ENCODE assay signal across 16 cellular contexts in genomic region chr6:109006818-109007217, GRCh38.
A peak's percentile ranks its signal among the peaks of the same experiment; 100 is the strongest.
DNase-seq lines count a peak whose midpoint lies in the region; ATAC-seq and TF ChIP-seq lines count a peak whose summit lies in the region.
"Had no signal": no experiment of that assay in that cellular context is flagged by ENCODE, and none has a peak within 500 bp of the region (broad histone marks: within the 10 kb centered on the region; RNA-seq: fewer than 3 reads in every experiment).

No MANE protein-coding gene starts in this region.

- no peak for ATAC-seq in activated CD4-positive, alpha-beta T cell treated with anti-CD3 and anti-CD28 coated beads for 36 hours
- no peak for ATAC-seq in GM21528 (IDR thresholded peaks at IDR 0.05; ENCODE audit: low FRiP score, unreplicated experiment)
- no peak for ATAC-seq in HG02938 (IDR thresholded peaks at IDR 0.05; ENCODE audit: unreplicated experiment)
- ATAC-seq: activated CD4-positive, CD25-positive, alpha-beta regulatory T cell treated with anti-CD3 and anti-CD28 coated beads, Interleukin-2, amount 50 U/mL, for 24 hours had no signal

- no peaks in the 10 kb centered on the region for H3K9me3 ChIP-seq in suprapubic skin

- no peak for DNase-seq in activated CD4-positive, alpha-beta T cell treated with anti-CD3 and anti-CD28 coated beads for 36 hours
- no peak for DNase-seq in activated CD4-positive, alpha-beta T cell treated with anti-CD3 and anti-CD28 coated beads for 1 hour
- DNase-seq in activated CD4-positive, alpha-beta memory T cell treated with anti-CD3 and anti-CD28 coated beads, Interleukin-2, amount 10 ng/mL, durations not matched to agents 7 days and 5 days, result no peak
- DNase-seq in immature natural killer cell (no peak), suprapubic skin (ENCODE audit: low spot score in 2 of 2) (no peak)
- no peak for DNase-seq in stimulated activated naive CD4-positive, alpha-beta T cell (lab: John Stamatoyannopoulos, UW)
- DNase-seq: ACHN, foreskin fibroblast, GF-D8, HCEC 1CT, NCI-H1436 treated with DMSO at 0.1 percent for 48 hours, RPMI8226 had no signal

- no peak for TF ChIP-seq EP300 in suprapubic skin (IDR thresholded peaks at IDR 0.05)

- peak overlapping the region; percentile 94 for H3K4me3 Mint-ChIP-seq in activated CD4-positive, alpha-beta T cell treated with anti-CD3 and anti-CD28 coated beads for 36 hours
- H3K4me3 Mint-ChIP-seq in activated CD4-positive, alpha-beta memory T cell treated with anti-CD3 and anti-CD28 coated beads, Interleukin-2, amount 10 ng/mL, durations not matched to agents 7 days and 5 days, result peak overlapping the region; percentile 38
- peak overlapping the region; percentile 91 to 99 (median 98) for H3K4me3 Mint-ChIP-seq in immature natural killer cell
- H3K4me3 Mint-ChIP-seq: memory B cell had no signal

- TF ChIP-seq POLR2A in suprapubic skin (IDR thresholded peaks at IDR 0.05), result no peak

- H3K27ac Mint-ChIP-seq in activated CD4-positive, alpha-beta T cell treated with anti-CD3 and anti-CD28 coated beads for 36 hours, result no peak overlapping the region
- no peak overlapping the region for H3K27ac Mint-ChIP-seq in activated CD4-positive, alpha-beta memory T cell treated with anti-CD3 and anti-CD28 coated beads, Interleukin-2, amount 10 ng/mL, durations not matched to agents 7 days and 5 days
- peak overlapping the region; percentile 90 to 99 (median 96) for H3K27ac Mint-ChIP-seq in immature natural killer cell
- H3K27ac Mint-ChIP-seq: memory B cell had no signal

- H3K27me3 ChIP-seq in suprapubic skin, result no peaks in the 10 kb centered on the region

- peaks cover 56% of the 10 kb centered on the region for H3K4me1 Mint-ChIP-seq in activated CD4-positive, alpha-beta T cell treated with anti-CD3 and anti-CD28 coated beads for 36 hours
- H3K4me1 Mint-ChIP-seq in activated CD4-positive, alpha-beta memory T cell treated with anti-CD3 and anti-CD28 coated beads, Interleukin-2, amount 10 ng/mL, durations not matched to agents 7 days and 5 days, result peaks cover 44% of the 10 kb centered on the region
- H3K4me1 Mint-ChIP-seq in immature natural killer cell, result peaks cover 70 to 82% of the 10 kb centered on the region in 2 donors

- CTCF ChIA-PET in activated CD4-positive, alpha-beta T cell treated with anti-CD3 and anti-CD28 coated beads for 36 hours (lab: Charles Lee), result interaction anchor here (0.6 kb wide), 1 partner anchor 57 kb away, joined by 3 read pairs; no protein-coding TSS in a partner anchor
- CTCF ChIA-PET in activated CD4-positive, alpha-beta memory T cell treated with anti-CD3 and anti-CD28 coated beads, Interleukin-2, amount 10 ng/mL, durations not matched to agents 7 days and 5 days (lab: Charles Lee), result no interaction called here

- no peak for TF ChIP-seq CTCF in suprapubic skin (IDR thresholded peaks at IDR 0.05)

- intact Hi-C loops in activated CD4-positive, alpha-beta T cell treated with anti-CD3 and anti-CD28 coated beads for 36 hours (cut with DNase I, micrococcal nuclease), result loop anchor here (5.0 to 10.0 kb wide), 4 partner anchors 85 to 1808 kb away; partner anchors contain the start of genes CDK19 (in 1 of the 2) and PDSS2 (in 1 of the 2)

- H3K36me3 Mint-ChIP-seq in activated CD4-positive, alpha-beta T cell treated with anti-CD3 and anti-CD28 coated beads for 36 hours (ENCODE audit: low read depth), result no peaks in the 10 kb centered on the region
- peaks cover 11% of the 10 kb centered on the region for H3K36me3 Mint-ChIP-seq in activated CD4-positive, alpha-beta memory T cell treated with anti-CD3 and anti-CD28 coated beads, Interleukin-2, amount 10 ng/mL, durations not matched to agents 7 days and 5 days (ENCODE audit: low read depth)
- H3K36me3 Mint-ChIP-seq in immature natural killer cell, result no peaks in the 10 kb centered on the region
- H3K36me3 Mint-ChIP-seq: memory B cell had no signal

- 53% methylated on average over 1 of the region's 1 CpG for WGBS in suprapubic skin

- no peaks in the 10 kb centered on the region for H3K27me3 Mint-ChIP-seq in activated CD4-positive, alpha-beta T cell treated with anti-CD3 and anti-CD28 coated beads for 36 hours
- peaks cover 5% of the 10 kb centered on the region for H3K27me3 Mint-ChIP-seq in activated CD4-positive, alpha-beta memory T cell treated with anti-CD3 and anti-CD28 coated beads, Interleukin-2, amount 10 ng/mL, durations not matched to agents 7 days and 5 days
- H3K27me3 Mint-ChIP-seq in immature natural killer cell (ENCODE audit: low read depth in 3 of 3), result peaks cover 3 to 5% (median 4%) of the 10 kb centered on the region in 3 donors
- H3K27me3 Mint-ChIP-seq: memory B cell had no signal

- peak overlapping the region; percentile 93 for H3K4me3 ChIP-seq in suprapubic skin

- POLR2A ChIA-PET in activated CD4-positive, alpha-beta T cell treated with anti-CD3 and anti-CD28 coated beads for 36 hours (lab: Charles Lee), result interaction anchor here (0.7 kb wide), 1 partner anchor 130 kb away, joined by 3 read pairs; no protein-coding TSS in a partner anchor
- POLR2A ChIA-PET in activated CD4-positive, alpha-beta memory T cell treated with anti-CD3 and anti-CD28 coated beads, Interleukin-2, amount 10 ng/mL, durations not matched to agents 7 days and 5 days (lab: Charles Lee), result interaction anchor here (1.6 kb wide), 1 partner anchor 88 kb away, joined by 5 read pairs; the partner anchor contains the start of genes CEP57L1 and SESN1

- H3K4me1 ChIP-seq in suprapubic skin, result peaks cover 61% of the 10 kb centered on the region

- no peaks in the 10 kb centered on the region for H3K9me3 Mint-ChIP-seq in activated CD4-positive, alpha-beta T cell treated with anti-CD3 and anti-CD28 coated beads for 36 hours (ENCODE audit: low read depth)
- H3K9me3 Mint-ChIP-seq in activated CD4-positive, alpha-beta memory T cell treated with anti-CD3 and anti-CD28 coated beads, Interleukin-2, amount 10 ng/mL, durations not matched to agents 7 days and 5 days, result no peaks in the 10 kb centered on the region
- H3K9me3 Mint-ChIP-seq in immature natural killer cell, result no peaks in the 10 kb centered on the region
- H3K9me3 Mint-ChIP-seq: memory B cell had no signal

- peak overlapping the region; percentile 4 for H3K27ac ChIP-seq in suprapubic skin

- H3K36me3 ChIP-seq in suprapubic skin, result no peaks in the 10 kb centered on the region

Comparison
In these comparisons a context has a peak if more than half of its experiments do, and no peak if none do; other contexts are left out.
1. H3K27ac Mint-ChIP-seq: peak in immature natural killer cell (6 of 6); none in activated CD4-positive, alpha-beta T cell treated with anti-CD3 and anti-CD28 coated beads for 36 hours (single experiment) and activated CD4-positive, alpha-beta memory T cell treated with anti-CD3 and anti-CD28 coated beads, Interleukin-2, amount 10 ng/mL, durations not matched to agents 7 days and 5 days (single experiment).
2. H3K4me3 Mint-ChIP-seq: peak in every context shown above with its lines; median percentile 98 in immature natural killer cell; 94 in activated CD4-positive, alpha-beta T cell treated with anti-CD3 and anti-CD28 coated beads for 36 hours; 38 in activated CD4-positive, alpha-beta memory T cell treated with anti-CD3 and anti-CD28 coated beads, Interleukin-2, amount 10 ng/mL, durations not matched to agents 7 days and 5 days.